ENCODE assay signal across 15 cellular contexts in genomic region chr7:101956130-101956529, GRCh38.
"Had no signal": no experiment of that assay in that cellular context is flagged by ENCODE, and none has a peak within 500 bp of the region (broad histone marks: within the 10 kb centered on the region; RNA-seq: fewer than 3 reads in every experiment).

No MANE protein-coding gene starts in this region.

- H3K9me3 Mint-ChIP-seq: activated CD8-positive, alpha-beta T cell treated with anti-CD3 and anti-CD28 coated beads for 36 hours; activated naive CD8-positive, alpha-beta T cell treated with anti-CD3 and anti-CD28 coated beads, Interleukin-2, amount 50 U/mL, for 24 hours; stimulated activated naive B cell treated with anti-CD40 and anti-IgM and Interleukin-4, amounts not matched to agents 10 μg/mL and 1 μg/mL and 100 μg/mL, for 72 hours had no signal

- H3K4me3 ChIP-seq: gastroesophageal sphincter, lower lobe of right lung, spleen had no signal

- H3K27ac ChIP-seq: lower lobe of right lung, spleen had no signal

- H3K9me3 ChIP-seq: gastroesophageal sphincter, lower lobe of right lung, spleen had no signal

- H3K27me3 ChIP-seq: gastroesophageal sphincter, spleen had no signal

- FAIRE-seq: astrocyte, colon had no signal

- ATAC-seq: activated CD8-positive, alpha-beta T cell treated with anti-CD3 and anti-CD28 coated beads for 36 hours; activated naive CD8-positive, alpha-beta T cell treated with anti-CD3 and anti-CD28 coated beads, Interleukin-2, amount 50 U/mL, for 24 hours; gastroesophageal sphincter; lower lobe of right lung; naive thymus-derived CD4-positive, alpha-beta T cell; stimulated activated naive B cell treated with anti-CD40 and anti-IgM and Interleukin-4, amounts not matched to agents 10 μg/mL and 1 μg/mL and 100 μg/mL, for 72 hours had no signal

- H3K27me3 Mint-ChIP-seq: activated CD8-positive, alpha-beta T cell treated with anti-CD3 and anti-CD28 coated beads for 36 hours; activated naive CD8-positive, alpha-beta T cell treated with anti-CD3 and anti-CD28 coated beads, Interleukin-2, amount 50 U/mL, for 24 hours; naive thymus-derived CD4-positive, alpha-beta T cell; stimulated activated naive B cell treated with anti-CD40 and anti-IgM and Interleukin-4, amounts not matched to agents 10 μg/mL and 1 μg/mL and 100 μg/mL, for 72 hours had no signal

- H3K27ac Mint-ChIP-seq: activated CD8-positive, alpha-beta T cell treated with anti-CD3 and anti-CD28 coated beads for 36 hours; activated naive CD8-positive, alpha-beta T cell treated with anti-CD3 and anti-CD28 coated beads, Interleukin-2, amount 50 U/mL, for 24 hours had no signal

- H3K4me3 Mint-ChIP-seq: activated CD8-positive, alpha-beta T cell treated with anti-CD3 and anti-CD28 coated beads for 36 hours; activated naive CD8-positive, alpha-beta T cell treated with anti-CD3 and anti-CD28 coated beads, Interleukin-2, amount 50 U/mL, for 24 hours; naive thymus-derived CD4-positive, alpha-beta T cell; stimulated activated naive B cell treated with anti-CD40 and anti-IgM and Interleukin-4, amounts not matched to agents 10 μg/mL and 1 μg/mL and 100 μg/mL, for 72 hours had no signal

- DNase-seq: activated CD8-positive, alpha-beta memory T cell treated with anti-CD3 and anti-CD28 coated beads, Interleukin-2, amount 50 U/mL, for 4 hours; activated CD8-positive, alpha-beta T cell treated with anti-CD3 and anti-CD28 coated beads for 36 hours; activated naive CD8-positive, alpha-beta T cell treated with anti-CD3 and anti-CD28 coated beads, Interleukin-2, amount 50 U/mL, for 24 hours; hippocampal formation; lower lobe of right lung; midbrain; naive thymus-derived CD4-positive, alpha-beta T cell; spleen; stimulated activated CD4-positive, alpha-beta T cell treated with anti-CD3 and anti-CD28 coated beads, Interleukin-1b, Interleukin-23, amount 100 ng/mL, for 48 hours; stimulated activated naive B cell treated with anti-CD40 and anti-IgM and Interleukin-4, amounts not matched to agents 10 μg/mL and 1 μg/mL and 100 μg/mL, for 72 hours; T-helper 9 cell; trophoblast cell had no signal

- H3K36me3 ChIP-seq: gastroesophageal sphincter, lower lobe of right lung had no signal
